15 cellular contexts compared by ENCODE assay signal in genomic region chr15:101451886-101452285, GRCh38. TPM values are rescaled to one million over a fixed set of nuclear protein-coding genes. Genes with fewer than 3 reads are reported as not detected.
DNase-seq lines count a peak whose midpoint lies in the region; ATAC-seq and TF ChIP-seq lines count a peak whose summit lies in the region.
"Had no signal": no experiment of that assay in that cellular context is flagged by ENCODE, and none has a peak within 500 bp of the region (broad histone marks: within the 10 kb centered on the region; RNA-seq: fewer than 3 reads in every experiment).

No MANE protein-coding gene starts in this region.

- intact Hi-C loops in heart left ventricle (cut with DNase I), result loop anchor here in 1 of 10 donors (10.0 kb wide), 1 partner anchor 183 kb away; no protein-coding TSS in a partner anchor
- intact Hi-C loops in left cardiac atrium (cut with DNase I), result no loop called here
- intact Hi-C loops in right lobe of liver (cut with DNase I), result no loop called here
- intact Hi-C loops in transverse colon (cut with DNase I; ENCODE audit: low total_unique reads), result no loop called here
- intact Hi-C loops in ovary (cut with DNase I), result no loop called here

- H3K4me3 ChIP-seq in heart left ventricle, result no peak overlapping the region
- H3K4me3 ChIP-seq in SJCRH30, result no peak overlapping the region; the same call in 1 of the 2 replicates
- no peak overlapping the region for H3K4me3 ChIP-seq in right lobe of liver
- H3K4me3 ChIP-seq in transverse colon, result no peak overlapping the region
- no peak overlapping the region for H3K4me3 ChIP-seq in ovary
- H3K4me3 ChIP-seq: upper lobe of left lung had no signal

- H3K27me3 ChIP-seq in heart left ventricle (no peaks in the 10 kb centered on the region), SJCRH30 (peaks cover 6% of the 10 kb centered on the region), right lobe of liver (no peaks in the 10 kb centered on the region), transverse colon (no peaks in the 10 kb centered on the region), ovary (no peaks in the 10 kb centered on the region)
- H3K27me3 ChIP-seq: upper lobe of left lung had no signal

- in situ Hi-C loops in transverse colon (cut with MboI; ENCODE audit: low pct_ligation_motif_present in 1 of 4, low pct_unique_long_range_greater_than_20kb in 1 of 4, low sequenced_read_pairs in 3 of 4), result no loop called here

- no peak for TF ChIP-seq CTCF in heart left ventricle (IDR thresholded peaks at IDR 0.05)
- TF ChIP-seq CTCF in right lobe of liver (IDR thresholded peaks at IDR 0.05), result no peak
- TF ChIP-seq CTCF in transverse colon (IDR thresholded peaks at IDR 0.05), result no peak
- TF ChIP-seq CTCF in ovary (IDR thresholded peaks at IDR 0.05), result no peak

- ATAC-seq in heart left ventricle, result peak in 1 of 4 donors; percentile 15
- ATAC-seq in left cardiac atrium, result no peak
- ATAC-seq in right lobe of liver, result no peak
- no peak for ATAC-seq in GM21367 (IDR thresholded peaks at IDR 0.05; ENCODE audit: unreplicated experiment)
- ATAC-seq: T-helper 17 cell had no signal

- H3K9me3 ChIP-seq in heart left ventricle, result no peaks in the 10 kb centered on the region
- H3K9me3 ChIP-seq in SJCRH30 (replicated peaks), result peaks cover 5% of the 10 kb centered on the region; the same call in 1 of the 2 replicates
- H3K9me3 ChIP-seq in right lobe of liver, result no peaks in the 10 kb centered on the region
- no peaks in the 10 kb centered on the region for H3K9me3 ChIP-seq in transverse colon
- H3K9me3 ChIP-seq in ovary, result no peaks in the 10 kb centered on the region
- H3K9me3 ChIP-seq: upper lobe of left lung had no signal

- 82 to 93% (median 90%) methylated on average over 4 of the region's 4 CpGs for WGBS in heart left ventricle, 4 donors
- 80% methylated on average over 4 of the region's 4 CpGs for WGBS in right lobe of liver (ENCODE audit: insufficient coverage, low coverage, low lambda C conversion rate, missing lambda C conversion rate)
- WGBS in transverse colon (ENCODE audit: low coverage in 1 of 2), 2 donors, result 85 to 94% methylated on average over 4 of the region's 4 CpGs
- 26 to 38% (median 34%) methylated on average over 4 of the region's 4 CpGs for WGBS in ovary, 3 donors

- H3K36me3 ChIP-seq in heart left ventricle, result no peaks in the 10 kb centered on the region
- no peaks in the 10 kb centered on the region for H3K36me3 ChIP-seq in SJCRH30
- peaks cover 0 to 6% (median 2%) of the 10 kb centered on the region in 4 donors for H3K36me3 ChIP-seq in right lobe of liver
- H3K36me3 ChIP-seq in transverse colon, result no peaks in the 10 kb centered on the region
- H3K36me3 ChIP-seq in ovary, result no peaks in the 10 kb centered on the region
- H3K36me3 ChIP-seq: upper lobe of left lung had no signal

- DNase-seq in heart left ventricle (no peak), left cardiac atrium (no peak), SJCRH30 (no peak), right lobe of liver (no peak), transverse colon (no peak), AG08395 (ENCODE audit: low spot score) (no peak), ovary (no peak)
- DNase-seq: activated CD8-positive, alpha-beta memory T cell treated with anti-CD3 and anti-CD28 coated beads for 24 hours; effector CD4-positive, alpha-beta T cell; NCI-H187; NCI-H446 treated with DMSO at 0.1 percent for 48 hours; small intestine; T-helper 17 cell had no signal

- TF ChIP-seq POLR2A in heart left ventricle (IDR thresholded peaks at IDR 0.05) (no peak), right lobe of liver (IDR thresholded peaks at IDR 0.05) (no peak), transverse colon (IDR thresholded peaks at IDR 0.05) (no peak), ovary (IDR thresholded peaks at IDR 0.05) (no peak)

- H3K4me1 ChIP-seq in heart left ventricle (peaks cover 2 to 58% (median 34%) of the 10 kb centered on the region in 12 donors), SJCRH30 (peaks cover 27% of the 10 kb centered on the region), right lobe of liver (peaks cover 0 to 86% (median 42%) of the 10 kb centered on the region in 4 donors), transverse colon (peaks cover 0 to 5% (median 0%) of the 10 kb centered on the region in 4 donors), ovary (ENCODE audit: insufficient read depth) (peaks cover 16% of the 10 kb centered on the region)

- peak overlapping the region in 8 of 12 donors; percentile 29 to 84 (median 46) for H3K27ac ChIP-seq in heart left ventricle
- peak overlapping the region; percentile 42 for H3K27ac ChIP-seq in SJCRH30
- H3K27ac ChIP-seq in right lobe of liver, result peak overlapping the region; percentile 74 to 98 (median 92)
- H3K27ac ChIP-seq in transverse colon, result peak overlapping the region in 3 of 4 donors; percentile 29 to 43 (median 34)
- peak overlapping the region in 1 of 2 donors; percentile 80 for H3K27ac ChIP-seq in ovary

- TF ChIP-seq EP300 in transverse colon (IDR thresholded peaks at IDR 0.05; ENCODE audit: low read depth) (no peak), ovary (IDR thresholded peaks at IDR 0.05) (no peak)

RNA-seq across cellular contexts. Expression of gene PCSK6, which starts 37.6 kb away (rescaled TPM):
- 10 to 100 TPM in 8 of 9 donors, 1 to 10 TPM in 1; 7.3 to 41.7 (median 23.5) TPM for total RNA-seq in heart left ventricle
- 1 to 10 TPM; 7.4 TPM for polyA plus RNA-seq in heart left ventricle
- 10 to 100 TPM; 14.5 to 20.2 TPM for total RNA-seq in left cardiac atrium
- 0.13 and 0.36 TPM in 2 replicates for total RNA-seq in SJCRH30 (2014; rRNA removed; shearing (Covaris generic))
- 100 to 1,000 TPM; 165 to 218 (median 207) TPM for total RNA-seq in right lobe of liver
- total RNA-seq in transverse colon, result 100 to 1,000 TPM in 1 of 4 donors, 10 to 100 TPM in 3; 20.3 to 119 (median 49.7) TPM
- 10 to 100 TPM in 4 of 7 donors, 1 to 10 TPM in 3; 3.9 to 25.4 (median 13.0) TPM for total RNA-seq in ovary
- 10 to 100 TPM in 1 of 2 donors, 1 to 10 TPM in 1; 3.8 to 26.0 TPM for polyA plus RNA-seq in ovary
